20 cellular contexts compared by ENCODE assay signal in genomic region chr4:54110019-54110416, GRCh38. TPM values are rescaled to one million over a fixed set of nuclear protein-coding genes. Genes with fewer than 3 reads are reported as not detected.
DNase-seq lines count a peak whose midpoint lies in the region; ATAC-seq, FAIRE-seq and TF ChIP-seq lines count a peak whose summit lies in the region.
"Had no signal": no experiment of that assay in that cellular context is flagged by ENCODE, and none has a peak within 500 bp of the region (broad histone marks: within the 10 kb centered on the region; RNA-seq: fewer than 3 reads in every experiment).

No MANE protein-coding gene starts in this region.

- TF ChIP-seq CTCF in IMR-90 (conservative IDR thresholded peaks at IDR 0.05; ENCODE audit: low read depth, low read length) (no peak), bronchial epithelial cell (IDR thresholded peaks at IDR 0.05; ENCODE audit: insufficient read depth, low read length, severe bottlenecking) (no peak)

- POLR2A ChIA-PET in IMR-90 (lab: Charles Lee; ENCODE audit: unreplicated experiment) = no interaction called here

- H3K9me1 ChIP-seq in IMR-90 (ENCODE audit: insufficient read depth, low read length) = no peaks in the 10 kb centered on the region; the same call in 1 of the 2 replicates

- no peak overlapping the region for H2AK5ac ChIP-seq in IMR-90 (ENCODE audit: low read depth, low read length)

- CTCF ChIA-PET in IMR-90 (lab: Yijun Ruan, JAX) = no interaction called here

- no peak overlapping the region for H3K56ac ChIP-seq in IMR-90 (ENCODE audit: extremely low read depth, insufficient read depth, low read length)

- no peak for TF ChIP-seq POLR2A in IMR-90 (IDR thresholded peaks at IDR 0.05; ENCODE audit: low read depth, low read length)

- no peak overlapping the region for H4K5ac ChIP-seq in IMR-90 (ENCODE audit: low read depth, low read length)

- no peak overlapping the region for H2BK120ac ChIP-seq in IMR-90 (ENCODE audit: low read depth, low read length)

- intact Hi-C loops in IMR-90 (cut with micrococcal nuclease) = no loop called here

- DNase-seq in IMR-90 = no peak
- DNase-seq in bronchial epithelial cell (ENCODE audit: low read depth) = no peak
- no peak for DNase-seq in left lobe of liver (ENCODE audit: low spot score)
- no peak for DNase-seq in NCI-H187 (lab: John Stamatoyannopoulos, UW)
- DNase-seq in stimulated activated CD4-positive, alpha-beta T cell treated with anti-CD3 and anti-CD28 coated beads, Interleukin-4, amount 100 ng/mL, for 1 hour = no peak
- DNase-seq in AG08396 (ENCODE audit: low spot score) = no peak
- DNase-seq: activated CD4-positive, alpha-beta T cell treated with anti-CD3 and anti-CD28 coated beads, Interleukin-2, amount 50 U/mL, for 1 hour; activated naive CD8-positive, alpha-beta T cell treated with anti-CD3 and anti-CD28 coated beads, Interleukin-2, amount 10 ng/mL, durations not matched to agents 7 days and 5 days; caudate nucleus; foreskin keratinocyte; GF-D8; HCEC 1CT; immature natural killer cell; small intestine had no signal

- H3K9ac ChIP-seq in IMR-90 (ENCODE audit: low read depth, low read length) (no peak overlapping the region), skeletal muscle satellite cell (ENCODE audit: low read depth, low read length) (no peak overlapping the region)

- H3K4me1 ChIP-seq in IMR-90 (ENCODE audit: control insufficient read depth, insufficient read depth, low read length) (no peaks in the 10 kb centered on the region), skeletal muscle satellite cell (ENCODE audit: control insufficient read depth, insufficient read depth, low read length) (peaks cover 7% of the 10 kb centered on the region)
- H3K4me1 ChIP-seq: foreskin keratinocyte had no signal

- H2BK5ac ChIP-seq in IMR-90 (ENCODE audit: low read depth, low read length, poor library complexity, severe bottlenecking) = no peak overlapping the region

- no peak overlapping the region for H3K18ac ChIP-seq in IMR-90 (ENCODE audit: low read depth, low read length)

- peaks cover 9% of the 10 kb centered on the region for H3K27me3 ChIP-seq in IMR-90 (ENCODE audit: control insufficient read depth, insufficient read depth, low read length)
- H3K27me3 ChIP-seq in bronchial epithelial cell (ENCODE audit: control insufficient read depth, insufficient read depth, low read length) = peaks cover 35% of the 10 kb centered on the region
- H3K27me3 ChIP-seq in skeletal muscle satellite cell (ENCODE audit: control insufficient read depth, insufficient read depth, low read length) = peaks cover 35% of the 10 kb centered on the region

- H3K27ac ChIP-seq in IMR-90 (ENCODE audit: insufficient read depth, low read length) = no peak overlapping the region
- H3K27ac ChIP-seq: foreskin keratinocyte had no signal

- H3K4ac ChIP-seq in IMR-90 (ENCODE audit: low read depth, low read length) = no peak overlapping the region

- ATAC-seq in IMR-90 (ENCODE audit: low read depth) = no peak
- ATAC-seq in left lobe of liver = peak; percentile 67
- no peak for ATAC-seq in HG02623 (IDR thresholded peaks at IDR 0.05; ENCODE audit: unreplicated experiment)

- H2BK15ac ChIP-seq in IMR-90 (ENCODE audit: low read depth, low read length) = no peak overlapping the region

- no peak overlapping the region for H4K8ac ChIP-seq in IMR-90 (ENCODE audit: low read depth in 2 of 2, low read length in 2 of 2)

- no peak overlapping the region for H4K91ac ChIP-seq in IMR-90 (ENCODE audit: insufficient read depth, low read depth, low read length)

- dilution Hi-C loops in IMR-90 (cut with HindIII; ENCODE audit: low sequenced_read_pairs, unreplicated experiment) = no loop called here

- no peak overlapping the region for H3K14ac ChIP-seq in IMR-90 (replicated peaks; ENCODE audit: low read depth, low read length)

- no CpG with 5 or more reads among the region's 10 CpGs for WGBS in IMR-90 (ENCODE audit: extremely low coverage in 2 of 2, insufficient read length in 1 of 2), 2 experiments

- no peaks in the 10 kb centered on the region for H4K20me1 ChIP-seq in IMR-90 (ENCODE audit: insufficient read depth, low read length)

- H3K79me1 ChIP-seq in IMR-90 (ENCODE audit: low read depth in 1 of 2, low read length in 2 of 2) = no peaks in the 10 kb centered on the region

- no peak overlapping the region for H2AK9ac ChIP-seq in IMR-90 (replicated peaks; ENCODE audit: low read depth, low read length, poor library complexity)

- TF ChIP-seq RAD21 in IMR-90 (IDR thresholded peaks at IDR 0.05; ENCODE audit: low read length) = no peak

- no peak for FAIRE-seq in bronchial epithelial cell (lab: Jason Lieb, UNC)
- FAIRE-seq: GM12892, small intestine had no signal

- H3K36me3 ChIP-seq in IMR-90 (ENCODE audit: control insufficient read depth, insufficient read depth, low read length) (no peaks in the 10 kb centered on the region), bronchial epithelial cell (ENCODE audit: control insufficient read depth, insufficient read depth, low read length) (no peaks in the 10 kb centered on the region), skeletal muscle satellite cell (ENCODE audit: insufficient read depth, low read length) (no peaks in the 10 kb centered on the region)

- H3K4me2 ChIP-seq in IMR-90 (ENCODE audit: low read depth, low read length) (no peak overlapping the region), skeletal muscle satellite cell (ENCODE audit: low read length) (peak overlapping the region; percentile 55)

- BruUV-seq in IMR-90 (replicated peaks; lab: Mats Ljungman, UMichigan) = no TSS peak

- in situ Hi-C loops in IMR-90 (cut with MboI; ENCODE audit: low sequenced_read_pairs) = no loop called here

- no peak overlapping the region for H3K23ac ChIP-seq in IMR-90 (ENCODE audit: low read depth, low read length)

- H2AFZ ChIP-seq in IMR-90 (replicated peaks; ENCODE audit: low read length, poor library complexity) = peak overlapping the region; percentile 59

- no peak overlapping the region for H3K4me3 ChIP-seq in IMR-90 (ENCODE audit: insufficient read depth, low read depth, low read length)
- H3K4me3 ChIP-seq in bronchial epithelial cell (ENCODE audit: low read depth, low read length) = peak overlapping the region; percentile 12
- H3K4me3 ChIP-seq in skeletal muscle satellite cell (ENCODE audit: low read length) = no peak overlapping the region

- H2BK20ac ChIP-seq in IMR-90 (ENCODE audit: low read depth, low read length) = no peak overlapping the region

- no peaks in the 10 kb centered on the region for H3K9me3 ChIP-seq in IMR-90 (ENCODE audit: control insufficient read depth, insufficient read depth, low read length)
- H3K9me3 ChIP-seq in skeletal muscle satellite cell (replicated peaks; ENCODE audit: low read length) = no peaks in the 10 kb centered on the region

TF ChIP-seq in IMR-90, 13 proteins besides CTCF, POLR2A, EP300 and RAD21:
- no peak for TF ChIP-seq MXI1 (IDR thresholded peaks at IDR 0.05; ENCODE audit: borderline replicate concordance, low read depth, low read length)
- no peak for TF ChIP-seq NFE2L2 (IDR thresholded peaks at IDR 0.05; ENCODE audit: low read depth, low read length)
- TF ChIP-seq, protein P1, sequence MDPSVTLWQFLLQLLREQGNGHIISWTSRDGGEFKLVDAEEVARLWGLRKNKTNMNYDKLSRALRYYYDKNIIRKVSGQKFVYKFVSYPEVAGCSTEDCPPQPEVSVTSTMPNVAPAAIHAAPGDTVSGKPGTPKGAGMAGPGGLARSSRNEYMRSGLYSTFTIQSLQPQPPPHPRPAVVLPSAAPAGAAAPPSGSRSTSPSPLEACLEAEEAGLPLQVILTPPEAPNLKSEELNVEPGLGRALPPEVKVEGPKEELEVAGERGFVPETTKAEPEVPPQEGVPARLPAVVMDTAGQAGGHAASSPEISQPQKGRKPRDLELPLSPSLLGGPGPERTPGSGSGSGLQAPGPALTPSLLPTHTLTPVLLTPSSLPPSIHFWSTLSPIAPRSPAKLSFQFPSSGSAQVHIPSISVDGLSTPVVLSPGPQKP (IDR thresholded peaks at IDR 0.05; ENCODE audit: borderline replicate concordance, low read depth, low read length) = no peak
- no peak for TF ChIP-seq RCOR1 (IDR thresholded peaks at IDR 0.05; ENCODE audit: insufficient replicate concordance, low read length)
- no peak for TF ChIP-seq CHD1 (IDR thresholded peaks at IDR 0.05; ENCODE audit: low read depth, low read length)
- TF ChIP-seq RFX5 (IDR thresholded peaks at IDR 0.05; ENCODE audit: low read depth, low read length) = no peak
- no peak for TF ChIP-seq MAZ (IDR thresholded peaks at IDR 0.05; ENCODE audit: borderline replicate concordance, low read depth, low read length)
- TF ChIP-seq CEBPB (IDR thresholded peaks at IDR 0.05; ENCODE audit: low read depth, low read length) = no peak
- no peak for TF ChIP-seq MAFK (IDR thresholded peaks at IDR 0.05; ENCODE audit: low read depth, low read length)
- TF ChIP-seq FOS (IDR thresholded peaks at IDR 0.05; ENCODE audit: low read depth, low read length) = no peak
- TF ChIP-seq USF2 (IDR thresholded peaks at IDR 0.05; ENCODE audit: low read depth, low read length) = no peak
- no peak for TF ChIP-seq BHLHE40 (IDR thresholded peaks at IDR 0.05; ENCODE audit: low read depth, low read length)
- no peak for TF ChIP-seq SMC3 (IDR thresholded peaks at IDR 0.05; ENCODE audit: low read depth, low read length)

RNA-seq across cellular contexts. Expression of gene GSX2, which starts 10.1 kb away (rescaled TPM):
- total RNA-seq in IMR-90 (2012; rRNA removed) (not detected in 2 replicates), bronchial epithelial cell (not detected in 2 replicates), left lobe of liver (not detected)
- polyA plus RNA-seq in IMR-90 (2012; rRNA removed) = not detected in 2 replicates
- 0.03 TPM in 1 of 2 replicates, not detected in the other for polyA plus RNA-seq in IMR-90 (2012; cell fraction: cytosol; rRNA removed)
- polyA plus RNA-seq in IMR-90 (2012; cell fraction: nucleus; rRNA removed; ENCODE audit: low replicate concordance) = not detected in 2 replicates
- total RNA-seq in skeletal muscle satellite cell (2012; rRNA removed) = not detected in 2 replicates
- total RNA-seq: activated naive CD8-positive, alpha-beta T cell treated with anti-CD3 and anti-CD28 coated beads, Interleukin-2, amount 10 ng/mL, durations not matched to agents 7 days and 5 days; foreskin keratinocyte; RPMI7951; ureter had no signal
- polyA plus RNA-seq: BJ, foreskin keratinocyte, immature natural killer cell, small intestine had no signal

RNA-seq across cellular contexts. Expression of gene CHIC2, which starts 45.6 kb away (rescaled TPM):
- total RNA-seq in IMR-90 (2012; rRNA removed) (26.3 and 65.0 TPM in 2 replicates), bronchial epithelial cell (36.1 and 42.2 TPM in 2 replicates), left lobe of liver (9.6 TPM)
- polyA plus RNA-seq in IMR-90 (2012; rRNA removed) = 18.8 and 20.4 TPM in 2 replicates
- 25.1 and 34.5 TPM in 2 replicates for polyA plus RNA-seq in IMR-90 (2012; cell fraction: cytosol; rRNA removed)
- polyA plus RNA-seq in IMR-90 (2012; cell fraction: nucleus; rRNA removed; ENCODE audit: low replicate concordance) = 13.2 and 17.0 TPM in 2 replicates
- total RNA-seq in skeletal muscle satellite cell (2012; rRNA removed) = 35.2 and 49.1 TPM in 2 replicates
